Comparison of ENCODE assay signal across 1 cellular context in genomic region chr1:91717839-91718238, GRCh38.
TF ChIP-seq lines count a peak whose summit lies in the region.

No MANE protein-coding gene starts in this region.

TF ChIP-seq in HepG2, 621 proteins besides CTCF, POLR2A, EP300 and RAD21 (continued from another document):
- TF ChIP-seq ZBTB10 (CRISPR knock-in tag; IDR thresholded peaks at IDR 0.05; ENCODE audit: borderline replicate concordance) (no peak), HMGXB4 (CRISPR knock-in tag; IDR thresholded peaks at IDR 0.05; ENCODE audit: borderline replicate concordance in 1 of 2, low read depth in 1 of 2) (no peak), SAP130 (CRISPR knock-in tag; IDR thresholded peaks at IDR 0.05; ENCODE audit: low read depth) (no peak), GRHL1 (CRISPR knock-in tag; conservative IDR thresholded peaks at IDR 0.05) (no peak), DNMT3B (CRISPR knock-in tag; conservative IDR thresholded peaks at IDR 0.05) (no peak), RELA (CRISPR knock-in tag; IDR thresholded peaks at IDR 0.05) (no peak), ZNF326 (CRISPR knock-in tag; IDR thresholded peaks at IDR 0.05; ENCODE audit: borderline replicate concordance) (no peak), THYN1 (CRISPR knock-in tag; IDR thresholded peaks at IDR 0.05; ENCODE audit: borderline replicate concordance, low read depth) (no peak), MTA1 (CRISPR knock-in tag; IDR thresholded peaks at IDR 0.05; ENCODE audit: borderline replicate concordance) (no peak), ETV5 (CRISPR knock-in tag; IDR thresholded peaks at IDR 0.05; ENCODE audit: borderline replicate concordance) (no peak)
TF ChIP-seq in HepG2: peak in this region for 0.
